Comparison of ENCODE assay signal across 26 cellular contexts in genomic region chr2:238267884-238268680, GRCh38. TPM values are rescaled to one million over a fixed set of nuclear protein-coding genes. Genes with fewer than 3 reads are reported as not detected.
DNase-seq lines count a peak whose midpoint lies in the region; ATAC-seq, FAIRE-seq and TF ChIP-seq lines count a peak whose summit lies in the region.
"Had no signal": no experiment of that assay in that cellular context is flagged by ENCODE, and none has a peak within 500 bp of the region (broad histone marks: within the 10 kb centered on the region; RNA-seq: fewer than 3 reads in every experiment).

No MANE protein-coding gene starts in this region.

- WGBS in H1 (ENCODE audit: extremely low coverage in 1 of 2, insufficient coverage in 1 of 2, insufficient read length in 1 of 2, insufficient replicate concordance in 2 of 2, low coverage in 1 of 2, low lambda C conversion rate in 2 of 2, missing lambda C conversion rate in 1 of 2), 2 experiments, result 89% methylated on average over 20 of the region's 20 CpGs; no CpG with 5 or more reads in 1 of the 2 experiments
- 84% methylated on average over 6 of the region's 20 CpGs for WGBS in right lobe of liver (ENCODE audit: insufficient coverage, low coverage, low lambda C conversion rate, missing lambda C conversion rate)

- no peak overlapping the region for H2BK120ac ChIP-seq in H1 (replicated peaks; ENCODE audit: low read depth, low read length)

- peak overlapping the region in 1 of 2 donors; percentile 27 for H3K27ac Mint-ChIP-seq in stimulated activated naive CD8-positive, alpha-beta T cell treated with anti-CD3 and anti-CD28 coated beads, Interleukin-15, amount 100 ng/mL, for 72 hours
- H3K27ac Mint-ChIP-seq: activated CD4-positive, alpha-beta T cell treated with anti-CD3 and anti-CD28 coated beads, Interleukin-2, amount 10 ng/mL, durations not matched to agents 7 days and 5 days; activated naive CD8-positive, alpha-beta T cell treated with anti-CD3 and anti-CD28 coated beads for 36 hours; activated T-helper 1 cell treated with anti-CD3 and anti-CD28 coated beads, Interleukin-12 subunit alpha, Interleukin-12 subunit beta, Interleukin-2, Interleukin-4 antibody, amounts not matched to agents 30 ng/mL and 10 ng/mL and 1 ng/mL, durations not matched to agents 14 hours and 24 hours and 36 hours had no signal

- no peak overlapping the region for H3K4me3 ChIP-seq in H1 (ENCODE audit: extremely low read depth in 1 of 4, insufficient read depth in 2 of 4, low read depth in 3 of 4, low read length in 4 of 4)
- no peak overlapping the region for H3K4me3 ChIP-seq in right lobe of liver
- no peak overlapping the region for H3K4me3 ChIP-seq in PC-9
- H3K4me3 ChIP-seq: left lung had no signal

- BruUV-seq in PC-9 (replicated peaks; lab: Mats Ljungman, UMichigan), result no TSS peak

- no peak overlapping the region for H4K8ac ChIP-seq in H1 (ENCODE audit: extremely low read depth, insufficient read depth, low read length)

- H3K27me3 ChIP-seq in H1 (replicated peaks in 1 of 4; ENCODE audit: control insufficient read depth in 3 of 4, extremely low read depth in 1 of 4, insufficient read depth in 3 of 4, low read length in 3 of 4), result no peaks in the 10 kb centered on the region
- no peaks in the 10 kb centered on the region for H3K27me3 ChIP-seq in right lobe of liver
- H3K27me3 ChIP-seq in PC-9 (ENCODE audit: insufficient read depth, low read depth), result no peaks in the 10 kb centered on the region
- H3K27me3 ChIP-seq: left lung had no signal

- peaks cover 7% of the 10 kb centered on the region for H3K4me1 Mint-ChIP-seq in stimulated activated naive CD8-positive, alpha-beta T cell treated with anti-CD3 and anti-CD28 coated beads, Interleukin-15, amount 100 ng/mL, for 72 hours

- intact Hi-C loops in right lobe of liver (cut with DNase I) (no loop called here), PC-9 (cut with micrococcal nuclease; ENCODE audit: unreplicated experiment) (no loop called here)

- TF ChIP-seq EP300 in H1 (IDR thresholded peaks at IDR 0.05; ENCODE audit: borderline replicate concordance in 1 of 2, low read depth in 2 of 2, low read length in 2 of 2), result no peak

- H3K4me2 ChIP-seq in H1 (ENCODE audit: insufficient read depth in 1 of 2, low read depth in 2 of 2, low read length in 2 of 2) (no peak overlapping the region), PC-9 (no peak overlapping the region)

- H3K4me3 Mint-ChIP-seq in stimulated activated naive CD8-positive, alpha-beta T cell treated with anti-CD3 and anti-CD28 coated beads, Interleukin-15, amount 100 ng/mL, for 72 hours, result no peak overlapping the region
- H3K4me3 Mint-ChIP-seq: activated CD4-positive, alpha-beta T cell treated with anti-CD3 and anti-CD28 coated beads, Interleukin-2, amount 10 ng/mL, durations not matched to agents 7 days and 5 days; activated naive CD8-positive, alpha-beta T cell treated with anti-CD3 and anti-CD28 coated beads for 36 hours; activated T-helper 1 cell treated with anti-CD3 and anti-CD28 coated beads, Interleukin-12 subunit alpha, Interleukin-12 subunit beta, Interleukin-2, Interleukin-4 antibody, amounts not matched to agents 30 ng/mL and 10 ng/mL and 1 ng/mL, durations not matched to agents 14 hours and 24 hours and 36 hours had no signal

- H2BK20ac ChIP-seq in H1 (ENCODE audit: low read length), result no peak overlapping the region

- no peak for TF ChIP-seq POLR2A in H1 (IDR thresholded peaks at IDR 0.05; ENCODE audit: control extremely low read depth in 1 of 2, low read depth in 2 of 2, low read length in 2 of 2)
- no peak for TF ChIP-seq POLR2A in right lobe of liver (IDR thresholded peaks at IDR 0.05)

- POLR2A ChIA-PET in H1 (lab: Charles Lee; ENCODE audit: partially characterized antibody), result interaction anchor here (1.0 kb wide), 1 partner anchor 20 kb away, joined by 3 read pairs; no protein-coding TSS in a partner anchor
- POLR2A ChIA-PET in PC-9 (lab: Charles Lee; ENCODE audit: unreplicated experiment), result no interaction called here

- no peak for FAIRE-seq in H1 (lab: Jason Lieb, UNC)
- FAIRE-seq: astrocyte, GM18507, HTR-8/SVneo had no signal

- no peak overlapping the region for H3K18ac ChIP-seq in H1 (ENCODE audit: extremely low read depth, low read length)

- no peak overlapping the region for H2BK15ac ChIP-seq in H1 (ENCODE audit: low read length)

- H3K4me1 ChIP-seq in H1 (replicated peaks in 1 of 4; ENCODE audit: control insufficient read depth in 3 of 4, insufficient read depth in 4 of 4, low read length in 3 of 4), result peaks cover 0 to 2% (median 0%) of the 10 kb centered on the region in 4 experiments; a peak in 1 of 7 replicates
- peaks cover 0 to 12% (median 2%) of the 10 kb centered on the region in 4 donors for H3K4me1 ChIP-seq in right lobe of liver
- H3K4me1 ChIP-seq in PC-9 (replicated peaks; ENCODE audit: insufficient read depth), result no peaks in the 10 kb centered on the region

- ATAC-seq in stimulated activated naive CD8-positive, alpha-beta T cell treated with anti-CD3 and anti-CD28 coated beads, Interleukin-15, amount 100 ng/mL, for 72 hours, result peak; percentile 22
- ATAC-seq in stimulated activated naive CD8-positive, alpha-beta T cell treated with anti-CD3 and anti-CD28 coated beads, Interleukin-15, Interleukin-2, amounts not matched to agents 100 U/mL and 50 U/mL, for 24 hours, result no peak
- ATAC-seq in right lobe of liver, result no peak
- ATAC-seq: left lung had no signal

- no peak overlapping the region for H3K4ac ChIP-seq in H1 (replicated peaks; ENCODE audit: insufficient read length, low read depth, low read length)

- H4K20me1 ChIP-seq in H1 (replicated peaks in 1 of 2; ENCODE audit: control insufficient read depth in 1 of 2, insufficient read depth in 2 of 2, low read length in 2 of 2), result peaks cover 0 to 2% of the 10 kb centered on the region in 2 experiments
- H4K20me1 ChIP-seq in PC-9 (ENCODE audit: insufficient read depth), result no peaks in the 10 kb centered on the region

- H2AFZ ChIP-seq in H1 (ENCODE audit: low read length) (no peak overlapping the region), PC-9 (no peak overlapping the region)

- H4K5ac ChIP-seq in H1 (ENCODE audit: insufficient read length, low read depth, low read length), result no peak overlapping the region

- H3K79me2 ChIP-seq in H1 (ENCODE audit: control insufficient read depth in 1 of 2, insufficient read depth in 2 of 2, low read length in 2 of 2) (no peaks in the 10 kb centered on the region), PC-9 (ENCODE audit: low read depth) (no peaks in the 10 kb centered on the region)

- no peak overlapping the region for H2AK5ac ChIP-seq in H1 (ENCODE audit: low read depth, low read length)

- no peak overlapping the region for H3K9ac ChIP-seq in H1 (replicated peaks in 1 of 4; ENCODE audit: extremely low read depth in 1 of 4, low read depth in 3 of 4, low read length in 3 of 4)
- H3K9ac ChIP-seq: SK-N-SH had no signal

- H4K91ac ChIP-seq in H1 (replicated peaks; ENCODE audit: insufficient read length, low read length), result no peak overlapping the region

- H3K27me3 Mint-ChIP-seq in stimulated activated naive CD8-positive, alpha-beta T cell treated with anti-CD3 and anti-CD28 coated beads, Interleukin-15, amount 100 ng/mL, for 72 hours, result no peaks in the 10 kb centered on the region
- H3K27me3 Mint-ChIP-seq: activated CD4-positive, alpha-beta T cell treated with anti-CD3 and anti-CD28 coated beads, Interleukin-2, amount 10 ng/mL, durations not matched to agents 7 days and 5 days; activated naive CD8-positive, alpha-beta T cell treated with anti-CD3 and anti-CD28 coated beads for 36 hours had no signal

- no peak overlapping the region for H3K23ac ChIP-seq in H1 (ENCODE audit: insufficient read length)

- no peak overlapping the region for H2BK12ac ChIP-seq in H1 (ENCODE audit: low read depth, low read length)

- TF ChIP-seq CTCF in H1 (IDR thresholded peaks at IDR 0.05; ENCODE audit: control extremely low read depth in 1 of 3, insufficient read depth in 1 of 3, low read depth in 1 of 3, low read length in 3 of 3) (peak; percentile 31 to 58 (median 50)), right lobe of liver (IDR thresholded peaks at IDR 0.05) (peak in 1 of 4 donors; percentile 5), PC-9 (conservative IDR thresholded peaks at IDR 0.05) (no peak)

- H3K27ac ChIP-seq in H1 (ENCODE audit: low read depth, low read length), result no peak overlapping the region
- H3K27ac ChIP-seq in right lobe of liver, result no peak overlapping the region
- H3K27ac ChIP-seq in PC-9, result no peak overlapping the region
- H3K27ac ChIP-seq: left lung had no signal

- H3K79me1 ChIP-seq in H1 (ENCODE audit: low read depth, low read length), result no peaks in the 10 kb centered on the region

- H3K23me2 ChIP-seq in H1 (ENCODE audit: low read depth, low read length), result no peaks in the 10 kb centered on the region

- no peaks in the 10 kb centered on the region; a peak in 2 of 8 replicates for H3K36me3 ChIP-seq in H1 (ENCODE audit: control insufficient read depth in 2 of 4, insufficient read depth in 4 of 4, low read length in 3 of 4)
- peaks cover 0 to 31% (median 12%) of the 10 kb centered on the region in 4 donors for H3K36me3 ChIP-seq in right lobe of liver
- 0 out of 2 replicates have a peak, but pooled peaks cover 4% of the 10 kb centered on the region for H3K36me3 ChIP-seq in PC-9 (ENCODE audit: low read depth)

- H2BK5ac ChIP-seq in H1 (ENCODE audit: low read depth, low read length), result no peak overlapping the region

- CTCF ChIA-PET in H1 (lab: Charles Lee; ENCODE audit: partially characterized antibody), result interaction anchor here (14.5 to 17.1 kb wide), 2 partner anchors 10 to 19 kb away, joined by 208 to 298 read pairs; no protein-coding TSS in a partner anchor
- CTCF ChIA-PET in PC-9 (lab: Charles Lee), result no interaction called here

- H3K56ac ChIP-seq in H1 (replicated peaks; ENCODE audit: insufficient read length, low read depth, low read length), result no peak overlapping the region

- DNase-seq in stimulated activated naive CD8-positive, alpha-beta T cell treated with anti-CD3 and anti-CD28 coated beads, Interleukin-15, amount 100 ng/mL, for 72 hours, result no peak
- no peak for DNase-seq in stimulated activated naive CD8-positive, alpha-beta T cell treated with anti-CD3 and anti-CD28 coated beads, Interleukin-15, Interleukin-2, amounts not matched to agents 100 U/mL and 50 U/mL, for 24 hours
- no peak for DNase-seq in H1 (ENCODE audit: low read depth in 1 of 2, low spot score in 2 of 2)
- peak in 2 of 3 donors; percentile 13 to 44 for DNase-seq in right lobe of liver
- DNase-seq in PC-9, result no peak
- DNase-seq in SW480 (ENCODE audit: low spot score), result no peak
- no peak for DNase-seq in stimulated activated naive CD4-positive, alpha-beta T cell treated with Interleukin-2 at 50 U/mL for 16 hours (lab: John Stamatoyannopoulos, UW)
- no peak for DNase-seq in KG1 (lab: John Stamatoyannopoulos, UW)
- DNase-seq: ACHN; activated CD4-positive, alpha-beta T cell treated with anti-CD3 and anti-CD28 coated beads, Interleukin-2, amount 10 ng/mL, durations not matched to agents 7 days and 5 days; activated naive CD8-positive, alpha-beta T cell treated with anti-CD3 and anti-CD28 coated beads for 36 hours; GF-D8; GOT3; MV-4-11; NCI-H1694; NCI-H2171; NCI-H69; RPMI8226; SK-N-SH; stimulated activated CD8-positive, alpha-beta memory T cell treated with anti-CD3 and anti-CD28 coated beads, Interleukin-4, amount 100 ng/mL, for 48 hours; substantia nigra had no signal

- H3F3A ChIP-seq in PC-9 (ENCODE audit: insufficient read depth, low read depth), result peaks cover 11% of the 10 kb centered on the region; the same call in 1 of the 2 replicates

- H3K9me3 ChIP-seq in H1 (ENCODE audit: insufficient read depth in 2 of 2, low read depth in 1 of 2, low read length in 1 of 2), result no peaks in the 10 kb centered on the region
- no peaks in the 10 kb centered on the region for H3K9me3 ChIP-seq in right lobe of liver
- no peaks in the 10 kb centered on the region for H3K9me3 ChIP-seq in PC-9 (ENCODE audit: insufficient read depth, low read depth)
- H3K9me3 ChIP-seq: left lung, SK-N-SH had no signal

- no peaks in the 10 kb centered on the region for H3K9me2 ChIP-seq in PC-9 (ENCODE audit: insufficient read depth)
- H3K9me2 ChIP-seq: SK-N-SH had no signal

- TF ChIP-seq RAD21 in H1 (IDR thresholded peaks at IDR 0.05 in 1 of 2, conservative IDR thresholded peaks at IDR 0.05 in 1 of 2; ENCODE audit: low read depth in 2 of 2, low read length in 2 of 2), result peak; percentile 2 to 19; a peak in 1 of 4 replicates

- no peak overlapping the region for H3K14ac ChIP-seq in H1 (ENCODE audit: insufficient read length)

- H3K9me3 Mint-ChIP-seq in stimulated activated naive CD8-positive, alpha-beta T cell treated with anti-CD3 and anti-CD28 coated beads, Interleukin-15, amount 100 ng/mL, for 72 hours, result no peaks in the 10 kb centered on the region
- H3K9me3 Mint-ChIP-seq: activated CD4-positive, alpha-beta T cell treated with anti-CD3 and anti-CD28 coated beads, Interleukin-2, amount 10 ng/mL, durations not matched to agents 7 days and 5 days; activated naive CD8-positive, alpha-beta T cell treated with anti-CD3 and anti-CD28 coated beads for 36 hours; activated T-helper 1 cell treated with anti-CD3 and anti-CD28 coated beads, Interleukin-12 subunit alpha, Interleukin-12 subunit beta, Interleukin-2, Interleukin-4 antibody, amounts not matched to agents 30 ng/mL and 10 ng/mL and 1 ng/mL, durations not matched to agents 14 hours and 24 hours and 36 hours had no signal

RNA-seq across cellular contexts. Expression of gene PER2, which starts 20.3 kb away (rescaled TPM):
- total RNA-seq in H1 (2021; fragmentation: NEBNext Ultra II Directional; extraction: Animal tissue kit (Norgen Biotek cat#: 25700)), result 5.5 TPM in 2 replicates
- polyA plus RNA-seq in H1 (2011; rRNA removed), result 0.91 and 0.99 TPM in 2 replicates
- polyA plus RNA-seq in H1 (2011; cell fraction: cytosol; rRNA removed), result 0.78 TPM
- polyA plus RNA-seq in H1 (2011; cell fraction: nucleus; rRNA removed), result 2.3 TPM
- polyA plus RNA-seq in H1 (2012, experiment 1 of 2), result 2.0 to 2.9 TPM (median 2.3 TPM) in 4 replicates
- 0.73 TPM for polyA plus RNA-seq in H1 (2012, experiment 2 of 2)
- 1.5 TPM for polyA plus RNA-seq in H1 (2013, experiment 1 of 2)
- 1.6 TPM for polyA plus RNA-seq in H1 (2013, experiment 2 of 2)
- polyA minus RNA-seq in H1 (2011; rRNA and poly(A)+ RNA removed), result 4.9 and 7.3 TPM in 2 replicates
- 3.7 TPM for polyA minus RNA-seq in H1 (2011; cell fraction: cytosol; rRNA and poly(A)+ RNA removed)
- 7.2 TPM for polyA minus RNA-seq in H1 (2011; cell fraction: nucleus; rRNA and poly(A)+ RNA removed)
- total RNA-seq in right lobe of liver, result 10 to 100 TPM in 1 of 6 experiments, 1 to 10 TPM in 5; 4.5 to 12.5 (median 6.1) TPM
- 18.9 and 22.9 TPM in 2 replicates for total RNA-seq in PC-9 (2021)

RNA-seq across cellular contexts. Expression of gene HES6, which starts 28.2 kb away (rescaled TPM):
- total RNA-seq in H1 (2021; fragmentation: NEBNext Ultra II Directional; extraction: Animal tissue kit (Norgen Biotek cat#: 25700)), result 35.2 and 36.3 TPM in 2 replicates
- 32.6 and 58.9 TPM in 2 replicates for polyA plus RNA-seq in H1 (2011; rRNA removed)
- 46.1 TPM for polyA plus RNA-seq in H1 (2011; cell fraction: cytosol; rRNA removed)
- polyA plus RNA-seq in H1 (2011; cell fraction: nucleus; rRNA removed), result 114 TPM
- polyA plus RNA-seq in H1 (2012, experiment 1 of 2), result 23.0 to 32.3 TPM (median 28.2 TPM) in 4 replicates
- polyA plus RNA-seq in H1 (2012, experiment 2 of 2), result 22.4 TPM
- polyA plus RNA-seq in H1 (2013, experiment 1 of 2), result 34.8 TPM
- polyA plus RNA-seq in H1 (2013, experiment 2 of 2), result 33.0 TPM
- 2.3 and 2.4 TPM in 2 replicates for polyA minus RNA-seq in H1 (2011; rRNA and poly(A)+ RNA removed)
- 13.8 TPM for polyA minus RNA-seq in H1 (2011; cell fraction: cytosol; rRNA and poly(A)+ RNA removed)
- polyA minus RNA-seq in H1 (2011; cell fraction: nucleus; rRNA and poly(A)+ RNA removed), result 35.0 TPM
- total RNA-seq in right lobe of liver, result 1 to 10 TPM; 1.7 to 8.3 (median 3.8) TPM
- total RNA-seq in PC-9 (2021), result 8.4 and 14.3 TPM in 2 replicates

RNA-seq across cellular contexts. Expression of gene TRAF3IP1, which starts 52.2 kb away (rescaled TPM):
- total RNA-seq in H1 (2021; fragmentation: NEBNext Ultra II Directional; extraction: Animal tissue kit (Norgen Biotek cat#: 25700)), result 15.9 and 17.5 TPM in 2 replicates
- 2.3 and 2.8 TPM in 2 replicates for polyA plus RNA-seq in H1 (2011; rRNA removed)
- polyA plus RNA-seq in H1 (2011; cell fraction: cytosol; rRNA removed), result 4.4 TPM
- 2.4 TPM for polyA plus RNA-seq in H1 (2011; cell fraction: nucleus; rRNA removed)
- polyA plus RNA-seq in H1 (2012, experiment 1 of 2), result 10.7 to 16.8 TPM (median 13.9 TPM) in 4 replicates
- 0.98 TPM for polyA plus RNA-seq in H1 (2012, experiment 2 of 2)
- polyA plus RNA-seq in H1 (2013, experiment 1 of 2), result 9.9 TPM
- 8.7 TPM for polyA plus RNA-seq in H1 (2013, experiment 2 of 2)
- 3.5 and 8.0 TPM in 2 replicates for polyA minus RNA-seq in H1 (2011; rRNA and poly(A)+ RNA removed)
- 6.5 TPM for polyA minus RNA-seq in H1 (2011; cell fraction: cytosol; rRNA and poly(A)+ RNA removed)
- 4.1 TPM for polyA minus RNA-seq in H1 (2011; cell fraction: nucleus; rRNA and poly(A)+ RNA removed)
- total RNA-seq in right lobe of liver (10 to 100 TPM in 2 of 6 experiments, 1 to 10 TPM in 4; 4.6 to 12.0 (median 8.3) TPM), PC-9 (2021) (50.2 and 51.7 TPM in 2 replicates)

Comparison
In these comparisons a context has a peak if more than half of its experiments do, and no peak if none do; other contexts are left out.
1. DNase-seq: peak in right lobe of liver (2 of 3); none in stimulated activated naive CD8-positive, alpha-beta T cell treated with anti-CD3 and anti-CD28 coated beads, Interleukin-15, amount 100 ng/mL, for 72 hours (0 of 2), stimulated activated naive CD8-positive, alpha-beta T cell treated with anti-CD3 and anti-CD28 coated beads, Interleukin-15, Interleukin-2, amounts not matched to agents 100 U/mL and 50 U/mL, for 24 hours (single experiment), H1 (0 of 2), PC-9 (0 of 2), SW480 (single experiment), stimulated activated naive CD4-positive, alpha-beta T cell treated with Interleukin-2 at 50 U/mL for 16 hours (single experiment) and KG1 (single experiment).